Comparison of ENCODE assay signal across 2 cellular contexts in genomic region chr17:55054429-55054828, GRCh38.
A peak's percentile ranks its signal among the peaks of the same experiment; 100 is the strongest.
TF ChIP-seq lines count a peak whose summit lies in the region.

No MANE protein-coding gene starts in this region.

TF ChIP-seq in HepG2, 621 proteins besides CTCF, POLR2A, EP300 and RAD21:
- no peak for TF ChIP-seq ZBTB10 (CRISPR knock-in tag; IDR thresholded peaks at IDR 0.05; ENCODE audit: borderline replicate concordance)
- peak; percentile 85 for TF ChIP-seq ZNF629 (CRISPR knock-in tag; conservative IDR thresholded peaks at IDR 0.05)

TF ChIP-seq in K562, 482 proteins besides CTCF, POLR2A, EP300 and RAD21 (continued from another document):
- no peak for TF ChIP-seq BRF2 (IDR thresholded peaks at IDR 0.05; ENCODE audit: borderline replicate concordance, insufficient read depth, insufficient read length)
- TF ChIP-seq ZBTB11 (CRISPR knock-in tag; IDR thresholded peaks at IDR 0.05): no peak
- no peak for TF ChIP-seq RFX7 (CRISPR knock-in tag; IDR thresholded peaks at IDR 0.05)
